Comparison of ENCODE assay signal across 14 cellular contexts in genomic region chr12:6360578-6361490, GRCh38. TPM values are rescaled to one million over a fixed set of nuclear protein-coding genes. Genes with fewer than 3 reads are reported as not detected.
A peak's percentile ranks its signal among the peaks of the same experiment; 100 is the strongest.
DNase-seq lines count a peak whose midpoint lies in the region; ATAC-seq and TF ChIP-seq lines count a peak whose summit lies in the region.
"Had no signal": no experiment of that assay in that cellular context is flagged by ENCODE, and none has a peak within 500 bp of the region (broad histone marks: within the 10 kb centered on the region; RNA-seq: fewer than 3 reads in every experiment).

No MANE protein-coding gene starts in this region.

- CTCF ChIA-PET in PC-9 (lab: Charles Lee): interaction anchor here (0.5 kb wide), 1 partner anchor 51 kb away, joined by 6 read pairs; no protein-coding TSS in a partner anchor

- H3K79me2 ChIP-seq in PC-9 (ENCODE audit: low read depth): peaks cover 46% of the 10 kb centered on the region
- H3K79me2 ChIP-seq in hepatocyte: no peaks in the 10 kb centered on the region

- ATAC-seq in stimulated activated naive CD8-positive, alpha-beta T cell treated with anti-CD3 and anti-CD28 coated beads, Interleukin-15, Interleukin-2, amounts not matched to agents 100 U/mL and 50 U/mL, for 24 hours: peak; percentile 35

- peaks cover 16% of the 10 kb centered on the region for H3K36me3 ChIP-seq in PC-9 (ENCODE audit: low read depth)
- H3K36me3 ChIP-seq in hepatocyte (replicated peaks; ENCODE audit: insufficient read depth, low read depth): no peaks in the 10 kb centered on the region
- H3K36me3 ChIP-seq: right atrium auricular region had no signal

- H3K4me1 ChIP-seq in PC-9 (replicated peaks; ENCODE audit: insufficient read depth) (peaks cover 47% of the 10 kb centered on the region), hepatocyte (ENCODE audit: insufficient read depth) (peaks cover 10% of the 10 kb centered on the region)

- H3K4me2 ChIP-seq in PC-9: 0 out of 2 replicates have a peak overlapping the region, but pooled peaks have one; percentile 1
- no peak overlapping the region for H3K4me2 ChIP-seq in hepatocyte

- no peaks in the 10 kb centered on the region for H3K9me2 ChIP-seq in PC-9 (ENCODE audit: insufficient read depth)
- no peaks in the 10 kb centered on the region for H3K9me2 ChIP-seq in hepatocyte (replicated peaks; ENCODE audit: insufficient read depth)

- H4K20me1 ChIP-seq in PC-9 (ENCODE audit: insufficient read depth): no peaks in the 10 kb centered on the region; the same call in 1 of the 2 replicates
- no peaks in the 10 kb centered on the region for H4K20me1 ChIP-seq in hepatocyte (ENCODE audit: insufficient read depth, poor library complexity, severe bottlenecking)

- 81% methylated on average over 11 of the region's 11 CpGs for WGBS in hepatocyte (ENCODE audit: low lambda C conversion rate, missing lambda C conversion rate)

- H3K27ac ChIP-seq in PC-9 (no peak overlapping the region), hepatocyte (peak overlapping the region; percentile 78)
- H3K27ac ChIP-seq: GM23248 had no signal

- intact Hi-C loops in PC-9 (cut with micrococcal nuclease; ENCODE audit: unreplicated experiment): no loop called here

- DNase-seq in NCI-H2107 treated with DMSO at 0.1 percent for 48 hours (lab: John Stamatoyannopoulos, UW; ENCODE audit: unreplicated experiment) (peak; percentile 20), NCI-H2107 (lab: John Stamatoyannopoulos, UW) (no peak), PC-9 (no peak), hepatocyte (ENCODE audit: low spot score) (no peak), nucleus accumbens (lab: John Stamatoyannopoulos, UW) (no peak), NCI-H524 (lab: John Stamatoyannopoulos, UW) (no peak), NCI-H2196 treated with DMSO at 0.1 percent for 48 hours (lab: John Stamatoyannopoulos, UW; ENCODE audit: unreplicated experiment) (no peak)
- DNase-seq in stimulated activated naive CD8-positive, alpha-beta T cell treated with anti-CD3 and anti-CD28 coated beads, Interleukin-15, Interleukin-2, amounts not matched to agents 100 U/mL and 50 U/mL, for 24 hours: no peak
- DNase-seq: activated gamma-delta T cell, GM23248, Kasumi-1, midbrain had no signal

- POLR2A ChIA-PET in PC-9 (lab: Charles Lee; ENCODE audit: unreplicated experiment): no interaction called here

- H2AFZ ChIP-seq in PC-9: no peak overlapping the region
- no peak overlapping the region for H2AFZ ChIP-seq in hepatocyte
- H2AFZ ChIP-seq: GM23248 had no signal

- H3K9me3 ChIP-seq in PC-9 (ENCODE audit: insufficient read depth, low read depth) (no peaks in the 10 kb centered on the region), hepatocyte (ENCODE audit: low read depth) (no peaks in the 10 kb centered on the region)
- H3K9me3 ChIP-seq: right atrium auricular region had no signal

- TF ChIP-seq CTCF in PC-9 (conservative IDR thresholded peaks at IDR 0.05) (no peak), hepatocyte (IDR thresholded peaks at IDR 0.05; ENCODE audit: poor library complexity) (no peak)

- TSS peak; percentile 1 for BruUV-seq in PC-9 (replicated peaks; lab: Mats Ljungman, UMichigan)

- peaks cover 70% of the 10 kb centered on the region for H3F3A ChIP-seq in PC-9 (ENCODE audit: insufficient read depth, low read depth)

- H3K4me3 ChIP-seq in PC-9: no peak overlapping the region
- no peak overlapping the region for H3K4me3 ChIP-seq in hepatocyte
- H3K4me3 ChIP-seq: GM23248, right atrium auricular region had no signal

- H3K27me3 ChIP-seq in PC-9 (ENCODE audit: insufficient read depth, low read depth): no peaks in the 10 kb centered on the region
- H3K27me3 ChIP-seq in hepatocyte: no peaks in the 10 kb centered on the region
- H3K27me3 ChIP-seq: right atrium auricular region had no signal

RNA-seq across cellular contexts. Expression of gene SCNN1A, which starts 14.5 kb away (rescaled TPM):
- total RNA-seq in PC-9 (2021) (460 and 549 TPM in 2 replicates), hepatocyte (21.7 and 28.6 TPM in 2 replicates)
- 28.4 and 30.0 TPM in 2 replicates for polyA plus RNA-seq in hepatocyte
- total RNA-seq: temporal lobe had no signal

RNA-seq across cellular contexts. Expression of gene TNFRSF1A, which starts 19.0 kb away (rescaled TPM):
- total RNA-seq in PC-9 (2021) (144 and 165 TPM in 2 replicates), hepatocyte (110 and 147 TPM in 2 replicates)
- polyA plus RNA-seq in hepatocyte: 168 and 188 TPM in 2 replicates

RNA-seq across cellular contexts. Expression of gene LTBR, which starts 23.1 kb away (rescaled TPM):
- total RNA-seq in PC-9 (2021) (178 and 185 TPM in 2 replicates), hepatocyte (35.4 and 42.4 TPM in 2 replicates)
- polyA plus RNA-seq in hepatocyte: 75.2 and 79.8 TPM in 2 replicates

RNA-seq across cellular contexts. Expression of gene PLEKHG6, which starts 50.4 kb away (rescaled TPM):
- total RNA-seq in PC-9 (2021): 86.5 and 89.9 TPM in 2 replicates
- total RNA-seq in hepatocyte: 36.3 and 85.7 TPM in 2 replicates
- 43.6 and 52.2 TPM in 2 replicates for polyA plus RNA-seq in hepatocyte
- total RNA-seq: GM23248, temporal lobe had no signal

Comparison
In these comparisons a context has a peak if more than half of its experiments do, and no peak if none do; other contexts are left out.
1. RNA of gene SCNN1A, which starts 14.5 kb away (total RNA-seq): 460 to 549 TPM in PC-9; 21.7 to 28.6 TPM in hepatocyte; every median in the first group is over 10 times any median in the second.